1 cellular context compared by ENCODE assay signal in genomic region chr4:143225167-143225566, GRCh38.
TF ChIP-seq lines count a peak whose summit lies in the region.

No MANE protein-coding gene starts in this region.

TF ChIP-seq in HepG2, 621 proteins besides CTCF, POLR2A, EP300 and RAD21 (continued from another document and continues in another):
- TF ChIP-seq CSRNP2 (CRISPR knock-in tag; conservative IDR thresholded peaks at IDR 0.05; ENCODE audit: low read depth) = no peak
- no peak for TF ChIP-seq ZBTB44 (CRISPR knock-in tag; IDR thresholded peaks at IDR 0.05)
- TF ChIP-seq HCFC1 (IDR thresholded peaks at IDR 0.05; ENCODE audit: low read depth, low read length) = no peak
- peak; percentile 48; the same call in 1 of the 2 replicates for TF ChIP-seq BRF2 (CRISPR knock-in tag; IDR thresholded peaks at IDR 0.05)
- peak; percentile 94 for TF ChIP-seq POGZ (CRISPR knock-in tag; IDR thresholded peaks at IDR 0.05)
- no peak; the same call in 1 of the 2 replicates for TF ChIP-seq CHD4 (IDR thresholded peaks at IDR 0.05; ENCODE audit: borderline replicate concordance, low read length)
- peak; percentile 68; the same call in 1 of the 2 replicates for TF ChIP-seq ERF (CRISPR knock-in tag; IDR thresholded peaks at IDR 0.05)
- TF ChIP-seq HDAC2 (CRISPR knock-in tag; IDR thresholded peaks at IDR 0.05) = peak; percentile 88
- TF ChIP-seq SOX6 (IDR thresholded peaks at IDR 0.05) = no peak
- TF ChIP-seq SOX6 (CRISPR knock-in tag; IDR thresholded peaks at IDR 0.05) = peak; percentile 97
- TF ChIP-seq RERE (CRISPR knock-in tag; IDR thresholded peaks at IDR 0.05; ENCODE audit: low read depth) = peak; percentile 36; the same call in 1 of the 2 replicates
- no peak for TF ChIP-seq ZNF670 (CRISPR knock-in tag; IDR thresholded peaks at IDR 0.05; ENCODE audit: borderline replicate concordance)
- no peak for TF ChIP-seq HOXD1 (CRISPR knock-in tag; IDR thresholded peaks at IDR 0.05)
- no peak for TF ChIP-seq ZNF547 (CRISPR knock-in tag; IDR thresholded peaks at IDR 0.05)
- TF ChIP-seq RXRA (CRISPR knock-in tag; IDR thresholded peaks at IDR 0.05) = no peak; the same call in 1 of the 2 replicates
- TF ChIP-seq WIZ (CRISPR knock-in tag; IDR thresholded peaks at IDR 0.05) = 0 out of 2 replicates have a peak, but pooled peaks have one; percentile 25
- TF ChIP-seq ZNF816 (CRISPR knock-in tag; IDR thresholded peaks at IDR 0.05; ENCODE audit: borderline replicate concordance) = no peak
- peak in 1 of 2 experiments; percentile 69; a peak in 2 of 4 replicates for TF ChIP-seq KLF16 (CRISPR knock-in tag; IDR thresholded peaks at IDR 0.05)
- TF ChIP-seq CEBPZ (IDR thresholded peaks at IDR 0.05; ENCODE audit: low read length) = no peak
- TF ChIP-seq REXO4 (CRISPR knock-in tag; IDR thresholded peaks at IDR 0.05; ENCODE audit: borderline replicate concordance) = no peak
- TF ChIP-seq ZNF7 (CRISPR knock-in tag; IDR thresholded peaks at IDR 0.05) = 0 out of 2 replicates have a peak, but pooled peaks have one; percentile 15
- no peak for TF ChIP-seq ZSCAN21 (CRISPR knock-in tag; IDR thresholded peaks at IDR 0.05; ENCODE audit: borderline replicate concordance)
- no peak for TF ChIP-seq TRIM22 (IDR thresholded peaks at IDR 0.05)
- TF ChIP-seq ZNF780A (CRISPR knock-in tag; IDR thresholded peaks at IDR 0.05) = no peak
- no peak for TF ChIP-seq ZNF83 (CRISPR knock-in tag; IDR thresholded peaks at IDR 0.05; ENCODE audit: borderline replicate concordance)
- peak; percentile 34; the same call in 1 of the 2 replicates for TF ChIP-seq PRDM15 (CRISPR knock-in tag; IDR thresholded peaks at IDR 0.05)
- no peak for TF ChIP-seq SMAD1 (CRISPR knock-in tag; IDR thresholded peaks at IDR 0.05; ENCODE audit: borderline replicate concordance, low read depth)
- no peak for TF ChIP-seq ZNF883 (CRISPR knock-in tag; IDR thresholded peaks at IDR 0.05; ENCODE audit: not compliant biosample characterization)
- TF ChIP-seq GMEB2 (CRISPR knock-in tag; IDR thresholded peaks at IDR 0.05; ENCODE audit: low read depth) = no peak
- TF ChIP-seq HOXA7 (CRISPR knock-in tag; IDR thresholded peaks at IDR 0.05) = no peak
